Comparison of ENCODE assay signal across 8 cellular contexts in the genomic region with DNA sequence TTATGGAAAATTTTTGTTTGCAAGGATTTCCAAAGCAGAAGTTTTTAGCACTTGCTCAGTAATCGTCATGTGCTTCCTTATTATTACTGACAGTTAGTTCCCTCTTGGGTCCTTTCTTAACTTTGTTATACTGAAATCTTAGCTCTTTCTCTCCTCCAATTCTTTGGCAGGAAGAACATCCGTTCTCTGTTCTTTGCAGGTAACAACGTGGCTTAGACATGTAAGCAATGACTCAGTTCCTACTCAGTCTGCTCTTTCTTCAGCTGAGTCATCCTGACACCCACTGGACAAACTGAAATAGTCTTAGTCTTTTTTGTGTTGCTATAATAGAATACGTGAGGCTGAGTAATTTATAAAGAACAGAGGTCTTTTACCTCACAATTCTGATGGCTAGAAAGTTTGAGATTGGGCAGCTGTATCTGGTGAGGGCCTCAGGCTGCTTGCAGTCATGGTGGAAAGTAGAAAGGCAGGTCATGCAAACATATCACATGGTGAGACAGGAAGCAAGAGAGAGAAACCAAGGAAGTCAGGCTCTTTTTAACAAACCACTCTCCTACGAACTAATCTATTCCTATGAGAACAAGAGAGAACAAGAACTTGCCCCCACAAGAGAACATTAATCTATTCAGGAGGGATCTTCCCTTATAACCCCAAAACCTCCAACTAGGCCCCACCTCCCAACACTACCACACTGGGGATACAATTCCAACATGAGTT. TPM values are rescaled to one million over a fixed set of nuclear protein-coding genes. Genes with fewer than 3 reads are reported as not detected.
DNase-seq lines count a peak whose midpoint lies in the region; ATAC-seq and TF ChIP-seq lines count a peak whose summit lies in the region.

No MANE protein-coding gene starts in this region.

- H3K4me1 ChIP-seq in SJSA1 (replicated peaks), result peaks cover 15% of the 10 kb centered on the region
- peaks cover 36 to 39% of the 10 kb centered on the region in 2 donors for H3K4me1 ChIP-seq in naive thymus-derived CD4-positive, alpha-beta T cell (ENCODE audit: control insufficient read depth in 2 of 2, insufficient read depth in 2 of 2, low read length in 2 of 2)

- H3K36me3 Mint-ChIP-seq in naive thymus-derived CD4-positive, alpha-beta T cell, result peaks cover 15 to 60% (median 26%) of the 10 kb centered on the region in 5 donors
- peaks cover 6% of the 10 kb centered on the region for H3K36me3 Mint-ChIP-seq in glutamatergic neuron (ENCODE audit: unreplicated experiment)

- H3K36me3 ChIP-seq in SJSA1 (no peaks in the 10 kb centered on the region), brain microvascular endothelial cell (replicated peaks) (no peaks in the 10 kb centered on the region)
- H3K36me3 ChIP-seq in naive thymus-derived CD4-positive, alpha-beta T cell (ENCODE audit: control insufficient read depth in 2 of 3, insufficient read depth in 3 of 3, low read length in 3 of 3), result no peaks in the 10 kb centered on the region

- peak overlapping the region; percentile 60 to 98 (median 88) for H3K27ac Mint-ChIP-seq in naive thymus-derived CD4-positive, alpha-beta T cell
- no peak overlapping the region for H3K27ac Mint-ChIP-seq in glutamatergic neuron (ENCODE audit: unreplicated experiment)

- peaks cover 4 to 27% (median 9%) of the 10 kb centered on the region in 11 donors for H3K9me3 Mint-ChIP-seq in naive thymus-derived CD4-positive, alpha-beta T cell
- H3K9me3 Mint-ChIP-seq in glutamatergic neuron (ENCODE audit: unreplicated experiment), result no peaks in the 10 kb centered on the region

- TF ChIP-seq CTCF in brain microvascular endothelial cell (IDR thresholded peaks at IDR 0.05; ENCODE audit: low read depth, low read length, missing control alignments), result no peak
- no peak for TF ChIP-seq CTCF in glutamatergic neuron (IDR thresholded peaks at IDR 0.05; ENCODE audit: partially characterized antibody, unreplicated experiment)

- 0 out of 2 replicates have a peak, but pooled peaks cover 2% of the 10 kb centered on the region for H3K9me3 ChIP-seq in SJSA1 (replicated peaks)
- H3K9me3 ChIP-seq in naive thymus-derived CD4-positive, alpha-beta T cell (ENCODE audit: control insufficient read depth in 2 of 3, low read length in 3 of 3), result peaks cover 0 to 3% (median 0%) of the 10 kb centered on the region in 3 experiments

- H3K27me3 ChIP-seq in SJSA1 (replicated peaks), result no peaks in the 10 kb centered on the region
- no peaks in the 10 kb centered on the region for H3K27me3 ChIP-seq in brain microvascular endothelial cell (replicated peaks)
- H3K27me3 ChIP-seq in naive thymus-derived CD4-positive, alpha-beta T cell (ENCODE audit: control insufficient read depth in 2 of 2, insufficient read depth in 2 of 2, low read length in 2 of 2), result no peaks in the 10 kb centered on the region

- POLR2A ChIA-PET in naive thymus-derived CD4-positive, alpha-beta T cell (lab: Charles Lee), result interaction anchor here (0.6 to 3.5 kb wide), 12 partner anchors 8 to 202 kb away, joined by 3 to 22 read pairs (median 4); a partner anchor contains a TSS

- CTCF ChIA-PET in naive thymus-derived CD4-positive, alpha-beta T cell (lab: Charles Lee), result interaction anchor here (0.7 to 2.8 kb wide), 11 partner anchors 26 to 186 kb away, joined by 3 to 11 read pairs (median 4); no protein-coding TSS in a partner anchor

- in situ Hi-C loops in ACHN (cut with HindIII; ENCODE audit: low pct_ligation_motif_present, low pct_unique_long_range_greater_than_20kb, low sequenced_read_pairs) (no loop called here), brain microvascular endothelial cell (cut with HindIII; ENCODE audit: low pct_ligation_motif_present, low sequenced_read_pairs) (no loop called here)

- H3K4me1 Mint-ChIP-seq in naive thymus-derived CD4-positive, alpha-beta T cell, result peaks cover 28 to 56% (median 53%) of the 10 kb centered on the region in 7 donors
- peaks cover 11% of the 10 kb centered on the region for H3K4me1 Mint-ChIP-seq in glutamatergic neuron (ENCODE audit: low read depth, unreplicated experiment)

- intact Hi-C loops in naive thymus-derived CD4-positive, alpha-beta T cell (cut with micrococcal nuclease), result loop anchor here (1.0 to 2.0 kb wide), 10 partner anchors 15 to 212 kb away; a partner anchor contains a TSS

- peak; percentile 97 for ATAC-seq in GM18909 (IDR thresholded peaks at IDR 0.05; ENCODE audit: poor library complexity, unreplicated experiment)
- ATAC-seq in HG03108 (IDR thresholded peaks at IDR 0.05; ENCODE audit: unreplicated experiment), result peak; percentile 91
- peak; percentile 88 for ATAC-seq in naive thymus-derived CD4-positive, alpha-beta T cell

- H3K27me3 Mint-ChIP-seq in naive thymus-derived CD4-positive, alpha-beta T cell, result no peaks in the 10 kb centered on the region
- no peaks in the 10 kb centered on the region for H3K27me3 Mint-ChIP-seq in glutamatergic neuron (ENCODE audit: unreplicated experiment)

- H3K4me3 Mint-ChIP-seq in naive thymus-derived CD4-positive, alpha-beta T cell, result peak overlapping the region; percentile 0 to 74 (median 62)
- H3K4me3 Mint-ChIP-seq in glutamatergic neuron (ENCODE audit: unreplicated experiment), result no peak overlapping the region

- peak overlapping the region; percentile 76 for H3K27ac ChIP-seq in SJSA1
- peak overlapping the region; percentile 69 for H3K27ac ChIP-seq in brain microvascular endothelial cell
- H3K27ac ChIP-seq in naive thymus-derived CD4-positive, alpha-beta T cell (ENCODE audit: low read depth, low read length), result peak overlapping the region; percentile 29

- peak; percentile 77 for DNase-seq in ACHN
- DNase-seq in SJSA1 (ENCODE audit: low read depth in 1 of 2, low spot score in 2 of 2), result peak; percentile 54 to 61
- peak; percentile 86 for DNase-seq in brain microvascular endothelial cell
- DNase-seq in naive thymus-derived CD4-positive, alpha-beta T cell, result peak in 8 of 9 donors; percentile 40 to 67 (median 51)
- no peak for DNase-seq in NCI-H446 (lab: John Stamatoyannopoulos, UW)
- no peak for DNase-seq in glutamatergic neuron

- H3K4me3 ChIP-seq in SJSA1 (no peak overlapping the region), brain microvascular endothelial cell (ENCODE audit: low read depth, low read length) (no peak overlapping the region)
- H3K4me3 ChIP-seq in naive thymus-derived CD4-positive, alpha-beta T cell (ENCODE audit: low read length), result no peak overlapping the region

RNA-seq across cellular contexts. Expression of a gene that starts 49.2 kb away (rescaled TPM):
- 0.05 TPM in 1 of 2 replicates, not detected in the other for total RNA-seq in SJSA1 (2014; rRNA removed; shearing (Covaris generic))
- total RNA-seq in naive thymus-derived CD4-positive, alpha-beta T cell, result 100 to 1,000 TPM; 120 to 301 (median 186) TPM
- polyA plus RNA-seq in naive thymus-derived CD4-positive, alpha-beta T cell, result 100 to 1,000 TPM; 183 to 314 TPM
- not detected for total RNA-seq in glutamatergic neuron (ENCODE audit: unreplicated experiment)

Comparison
In these comparisons a context has a peak if more than half of its experiments do, and no peak if none do; other contexts are left out.
1. DNase-seq: peak in ACHN (single experiment), SJSA1 (2 of 2), brain microvascular endothelial cell (single experiment) and naive thymus-derived CD4-positive, alpha-beta T cell (8 of 9); none in NCI-H446 (0 of 2) and glutamatergic neuron (single experiment).
2. RNA of a gene that starts 49.2 kb away (total RNA-seq): 120 to 301 TPM in naive thymus-derived CD4-positive, alpha-beta T cell; 0.05 TPM in SJSA1 and not detected in glutamatergic neuron (single experiment); every median in the first group is over 100 times any median in the second.
3. Peak in every context shown above with its lines, with median percentiles within 50 percentile points of each other: ATAC-seq and H3K27ac ChIP-seq.